ENCODE assay signal across 25 cellular contexts in the genomic region with DNA sequence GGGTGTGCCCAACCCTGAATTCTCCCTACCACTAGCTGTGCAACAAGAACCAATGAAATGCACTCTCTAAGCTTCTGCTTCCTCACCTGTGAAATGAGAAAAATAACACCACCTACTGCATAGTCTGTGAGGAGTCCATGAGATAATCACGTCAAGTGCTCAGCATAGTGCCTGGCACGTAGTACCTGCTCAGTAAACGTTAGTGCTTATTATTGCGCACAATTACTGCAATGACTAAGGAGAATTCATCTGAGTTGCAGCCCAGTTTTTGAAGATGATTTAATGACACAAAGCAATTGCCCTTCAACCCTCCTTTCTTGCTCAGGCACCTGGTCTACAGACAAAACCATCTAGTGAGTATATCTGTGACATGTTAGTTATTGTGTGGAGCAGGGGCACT. TPM values are rescaled to one million over a fixed set of nuclear protein-coding genes. Genes with fewer than 3 reads are reported as not detected.
A peak's percentile ranks its signal among the peaks of the same experiment; 100 is the strongest.
DNase-seq lines count a peak whose midpoint lies in the region; ATAC-seq and TF ChIP-seq lines count a peak whose summit lies in the region.
"Had no signal": no experiment of that assay in that cellular context is flagged by ENCODE, and none has a peak within 500 bp of the region (broad histone marks: within the 10 kb centered on the region; RNA-seq: fewer than 3 reads in every experiment).

No MANE protein-coding gene starts in this region.

- peaks cover 33% of the 10 kb centered on the region for H3K4me1 ChIP-seq in PC-3 (ENCODE audit: insufficient read depth, low read length)
- peaks cover 62% of the 10 kb centered on the region for H3K4me1 ChIP-seq in mammary epithelial cell (ENCODE audit: insufficient read depth, low read length)
- H3K4me1 ChIP-seq in muscle layer of duodenum (ENCODE audit: control insufficient read depth in 1 of 2, insufficient read depth in 2 of 2, low read length in 2 of 2) = peaks cover 0 to 6% of the 10 kb centered on the region in 2 donors
- H3K4me1 ChIP-seq: ascending aorta had no signal

- no peaks in the 10 kb centered on the region for H3K9me2 ChIP-seq in PC-3 (replicated peaks; ENCODE audit: low read length)

- in situ Hi-C loops in mammary epithelial cell (cut with MboI; ENCODE audit: low sequenced_read_pairs in 2 of 2) = no loop called here

- peak overlapping the region; percentile 34 for H3K4me2 ChIP-seq in PC-3 (ENCODE audit: low read length)
- peak overlapping the region; percentile 52 for H3K4me2 ChIP-seq in mammary epithelial cell (ENCODE audit: insufficient read depth, low read depth, low read length)

- H3K36me3 ChIP-seq in PC-3 (ENCODE audit: low read depth, low read length) (peaks cover 11% of the 10 kb centered on the region; the same call in 1 of the 2 replicates), mammary epithelial cell (ENCODE audit: insufficient read depth, low read length) (peaks cover 31% of the 10 kb centered on the region), muscle layer of duodenum (ENCODE audit: control insufficient read depth in 1 of 2, insufficient read depth in 2 of 2, low read length in 2 of 2) (no peaks in the 10 kb centered on the region), H7 (replicated peaks; ENCODE audit: control insufficient read depth, insufficient read depth, low read length) (no peaks in the 10 kb centered on the region)
- H3K36me3 ChIP-seq: ascending aorta, upper lobe of left lung had no signal

- WGBS in mammary epithelial cell (ENCODE audit: low coverage, missing lambda C conversion rate) = 78% methylated on average over 4 of the region's 4 CpGs

- H4K20me1 ChIP-seq in PC-3 (ENCODE audit: low read length) (peaks cover 3% of the 10 kb centered on the region; the same call in 1 of the 2 replicates), mammary epithelial cell (ENCODE audit: insufficient read depth, low read length) (no peaks in the 10 kb centered on the region)

- ATAC-seq in PC-3 = no peak
- ATAC-seq: activated CD4-positive, CD25-positive, alpha-beta regulatory T cell treated with anti-CD3 and anti-CD28 coated beads, Interleukin-2, amount 50 U/mL, for 24 hours had no signal

- H3K9me3 ChIP-seq in PC-3 (ENCODE audit: low read length) (no peaks in the 10 kb centered on the region), mammary epithelial cell (replicated peaks; ENCODE audit: insufficient read depth, low read length) (no peaks in the 10 kb centered on the region), muscle layer of duodenum (ENCODE audit: control insufficient read depth in 1 of 2, low read length in 2 of 2) (no peaks in the 10 kb centered on the region)
- H3K9me3 ChIP-seq: ascending aorta, upper lobe of left lung had no signal

- H3K27me3 ChIP-seq in PC-3 (ENCODE audit: low read length) (no peaks in the 10 kb centered on the region), mammary epithelial cell (ENCODE audit: insufficient read depth, low read length) (no peaks in the 10 kb centered on the region), muscle layer of duodenum (ENCODE audit: low read depth, low read length) (no peaks in the 10 kb centered on the region), H7 (ENCODE audit: control insufficient read depth, insufficient read depth, low read length) (peaks cover 5% of the 10 kb centered on the region)
- H3K27me3 ChIP-seq: ascending aorta, upper lobe of left lung had no signal

- H2AFZ ChIP-seq in PC-3 (ENCODE audit: low read length) = peak overlapping the region; percentile 16; the same call in 1 of the 2 replicates
- H2AFZ ChIP-seq in mammary epithelial cell (ENCODE audit: low read depth, low read length) = peak overlapping the region; percentile 23

- H3K27ac ChIP-seq in PC-3 (ENCODE audit: low read length) (peak overlapping the region; percentile 60), mammary epithelial cell (ENCODE audit: insufficient read depth, low read depth, low read length) (no peak overlapping the region), muscle layer of duodenum (ENCODE audit: low read length) (peak overlapping the region; percentile 30)
- H3K27ac ChIP-seq: ascending aorta, upper lobe of left lung had no signal

- CTCF ChIA-PET in PC-3 (lab: Charles Lee) = no interaction called here
- CTCF ChIA-PET in mammary epithelial cell (lab: Charles Lee; ENCODE audit: low non-redundant PET) = no interaction called here

- POLR2A ChIA-PET in PC-3 (lab: Charles Lee; ENCODE audit: unreplicated experiment) = no interaction called here

- no peak overlapping the region for H3K4me3 ChIP-seq in PC-3 (ENCODE audit: low read length)
- no peak overlapping the region for H3K4me3 ChIP-seq in mammary epithelial cell (replicated peaks in 1 of 3; ENCODE audit: insufficient read depth in 1 of 3, low read depth in 2 of 3, low read length in 3 of 3)
- no peak overlapping the region for H3K4me3 ChIP-seq in muscle layer of duodenum (ENCODE audit: low read depth in 1 of 2, low read length in 2 of 2)
- H3K4me3 ChIP-seq in H7 (ENCODE audit: insufficient read depth, low read depth, low read length) = no peak overlapping the region
- H3K4me3 ChIP-seq: ascending aorta, upper lobe of left lung had no signal

- no peaks in the 10 kb centered on the region for H3F3A ChIP-seq in PC-3 (ENCODE audit: low read length, unreplicated experiment)

- BruUV-seq in PC-3 (replicated peaks; lab: Mats Ljungman, UMichigan) (no TSS peak), mammary epithelial cell (replicated peaks; lab: Mats Ljungman, UMichigan) (no TSS peak)

- intact Hi-C loops in PC-3 (cut with micrococcal nuclease) (no loop called here), mammary epithelial cell (cut with micrococcal nuclease) (no loop called here)

- TF ChIP-seq CTCF in PC-3 (conservative IDR thresholded peaks at IDR 0.05; ENCODE audit: low read depth, low read length) (no peak), mammary epithelial cell (conservative IDR thresholded peaks at IDR 0.05 in 1 of 2, IDR thresholded peaks at IDR 0.05 in 1 of 2; ENCODE audit: extremely low read depth in 1 of 2, insufficient read depth in 1 of 2, low read depth in 1 of 2, low read length in 2 of 2) (no peak)

- H3K9ac ChIP-seq in PC-3 (ENCODE audit: low read length) = peak overlapping the region; percentile 14; the same call in 1 of the 2 replicates
- no peak overlapping the region for H3K9ac ChIP-seq in mammary epithelial cell (ENCODE audit: insufficient read depth, low read length)

- peak; percentile 25 for DNase-seq in DMS53 (lab: John Stamatoyannopoulos, UW)
- DNase-seq in DMS53 treated with DMSO at 0.1 percent for 48 hours (lab: John Stamatoyannopoulos, UW; ENCODE audit: unreplicated experiment) = no peak
- DNase-seq in PC-3 = no peak
- no peak for DNase-seq in mammary epithelial cell
- no peak for DNase-seq in AG08395 (ENCODE audit: low spot score)
- no peak for DNase-seq in H7
- DNase-seq in GF-D8 (lab: John Stamatoyannopoulos, UW) = no peak
- DNase-seq: 8988T; activated CD8-positive, alpha-beta memory T cell treated with anti-CD3 and anti-CD28 coated beads for 24 hours; activated naive CD4-positive, alpha-beta T cell treated with anti-CD3 and anti-CD28 coated beads, Interleukin-2, amount 10 ng/mL, durations not matched to agents 7 days and 5 days; activated T-cell treated with anti-CD3 and anti-CD28 coated beads, Interleukin-2, amount 50 U/mL, for 1 hour; caudate nucleus; DMS79; H9; kidney glomerular epithelial cell; NCI-H1092 treated with DMSO at 0.1 percent for 48 hours; NCI-H1930; NCI-H82; nucleus accumbens; OCI-M1; SHP77 treated with DMSO at 0.1 percent for 48 hours had no signal

- H3K79me2 ChIP-seq in PC-3 (ENCODE audit: low read length) (peaks cover 71% of the 10 kb centered on the region), mammary epithelial cell (ENCODE audit: insufficient read depth, low read length) (peaks cover 100% of the 10 kb centered on the region)

- dilution Hi-C loops in mammary epithelial cell (cut with HindIII; ENCODE audit: low sequenced_read_pairs) = no loop called here

RNA-seq across cellular contexts. Expression of a gene that starts 8.8 kb away (rescaled TPM):
- total RNA-seq in PC-3 (2014; rRNA removed) (19.6 and 19.9 TPM in 2 replicates), mammary epithelial cell (10 to 100 TPM; 71.8 to 89.5 TPM)
- polyA plus RNA-seq in mammary epithelial cell = 105 TPM
- 129 TPM for polyA minus RNA-seq in mammary epithelial cell
- 0.03 TPM in 1 of 2 replicates, not detected in the other for total RNA-seq in H7 (2014; rRNA removed; shearing (Covaris generic))

Comparison
In these comparisons a context has a peak if more than half of its experiments do, and no peak if none do; other contexts are left out.
1. RNA of a gene that starts 8.8 kb away (total RNA-seq): 71.8 to 89.5 TPM in mammary epithelial cell and 19.6 to 19.9 TPM in PC-3; 0.03 TPM in H7; every median in the first group is over 10 times any median in the second.